1 cellular context compared by ENCODE assay signal in the genomic region with DNA sequence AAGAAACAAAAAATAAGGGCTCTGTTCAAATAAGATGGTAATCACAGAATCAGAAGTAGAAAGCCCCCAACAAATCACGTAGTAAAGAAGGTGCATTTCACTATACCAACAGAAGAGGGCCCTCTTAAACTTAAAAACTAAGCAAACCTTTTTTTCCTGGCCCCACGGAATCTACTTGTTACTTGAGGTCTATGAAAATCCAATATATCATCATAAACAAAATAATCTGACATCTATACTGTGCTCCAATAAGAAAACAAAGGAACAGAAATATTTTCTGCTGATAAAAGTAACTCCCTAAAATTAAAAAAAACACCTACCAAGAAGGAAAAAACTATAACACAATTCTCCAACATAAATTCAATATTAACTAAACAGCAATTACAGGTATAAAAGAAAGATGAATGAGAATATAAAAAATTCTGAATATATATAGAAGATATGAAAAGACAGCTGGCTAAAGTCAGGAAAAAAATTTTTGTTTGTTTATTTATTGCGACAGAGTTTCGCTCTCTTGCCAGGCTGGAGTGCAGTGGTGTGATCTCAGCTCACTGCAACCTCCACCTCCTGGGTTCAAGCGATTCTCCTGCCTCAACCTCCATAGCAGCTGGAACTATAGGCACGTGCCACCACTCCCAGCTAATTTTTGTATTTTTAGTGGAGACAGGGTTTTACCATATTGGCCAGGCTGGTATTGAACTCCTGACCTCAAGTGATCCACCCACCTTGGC.
TF ChIP-seq lines count a peak whose summit lies in the region.

No MANE protein-coding gene starts in this region.

TF ChIP-seq in HCT116, 20 proteins besides CTCF, POLR2A, EP300 and RAD21 (continued from another document):
- TF ChIP-seq SP1 (IDR thresholded peaks at IDR 0.05; ENCODE audit: low read depth) (no peak), EZH2phosphoT487 (IDR thresholded peaks at IDR 0.05; ENCODE audit: borderline replicate concordance) (no peak), CBX3 (IDR thresholded peaks at IDR 0.05; ENCODE audit: low read depth) (no peak), ZFX (IDR thresholded peaks at IDR 0.05) (no peak), CEBPB (IDR thresholded peaks at IDR 0.05; ENCODE audit: low read depth) (no peak), EGR1 (IDR thresholded peaks at IDR 0.05; ENCODE audit: low read depth) (no peak), POLR2AphosphoS5 (IDR thresholded peaks at IDR 0.05; ENCODE audit: low read depth, low read length) (no peak), FOSL1 (IDR thresholded peaks at IDR 0.05; ENCODE audit: low read depth) (no peak), SIN3A (IDR thresholded peaks at IDR 0.05; ENCODE audit: low read depth) (no peak), EZH2 (IDR thresholded peaks at IDR 0.05) (no peak), ELF1 (IDR thresholded peaks at IDR 0.05; ENCODE audit: borderline replicate concordance, low read depth) (no peak)
- TF ChIP-seq, protein P1, sequence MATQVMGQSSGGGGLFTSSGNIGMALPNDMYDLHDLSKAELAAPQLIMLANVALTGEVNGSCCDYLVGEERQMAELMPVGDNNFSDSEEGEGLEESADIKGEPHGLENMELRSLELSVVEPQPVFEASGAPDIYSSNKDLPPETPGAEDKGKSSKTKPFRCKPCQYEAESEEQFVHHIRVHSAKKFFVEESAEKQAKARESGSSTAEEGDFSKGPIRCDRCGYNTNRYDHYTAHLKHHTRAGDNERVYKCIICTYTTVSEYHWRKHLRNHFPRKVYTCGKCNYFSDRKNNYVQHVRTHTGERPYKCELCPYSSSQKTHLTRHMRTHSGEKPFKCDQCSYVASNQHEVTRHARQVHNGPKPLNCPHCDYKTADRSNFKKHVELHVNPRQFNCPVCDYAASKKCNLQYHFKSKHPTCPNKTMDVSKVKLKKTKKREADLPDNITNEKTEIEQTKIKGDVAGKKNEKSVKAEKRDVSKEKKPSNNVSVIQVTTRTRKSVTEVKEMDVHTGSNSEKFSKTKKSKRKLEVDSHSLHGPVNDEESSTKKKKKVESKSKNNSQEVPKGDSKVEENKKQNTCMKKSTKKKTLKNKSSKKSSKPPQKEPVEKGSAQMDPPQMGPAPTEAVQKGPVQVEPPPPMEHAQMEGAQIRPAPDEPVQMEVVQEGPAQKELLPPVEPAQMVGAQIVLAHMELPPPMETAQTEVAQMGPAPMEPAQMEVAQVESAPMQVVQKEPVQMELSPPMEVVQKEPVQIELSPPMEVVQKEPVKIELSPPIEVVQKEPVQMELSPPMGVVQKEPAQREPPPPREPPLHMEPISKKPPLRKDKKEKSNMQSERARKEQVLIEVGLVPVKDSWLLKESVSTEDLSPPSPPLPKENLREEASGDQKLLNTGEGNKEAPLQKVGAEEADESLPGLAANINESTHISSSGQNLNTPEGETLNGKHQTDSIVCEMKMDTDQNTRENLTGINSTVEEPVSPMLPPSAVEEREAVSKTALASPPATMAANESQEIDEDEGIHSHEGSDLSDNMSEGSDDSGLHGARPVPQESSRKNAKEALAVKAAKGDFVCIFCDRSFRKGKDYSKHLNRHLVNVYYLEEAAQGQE (IDR thresholded peaks at IDR 0.05; ENCODE audit: low read depth): no peak
- TF ChIP-seq, protein P2, sequence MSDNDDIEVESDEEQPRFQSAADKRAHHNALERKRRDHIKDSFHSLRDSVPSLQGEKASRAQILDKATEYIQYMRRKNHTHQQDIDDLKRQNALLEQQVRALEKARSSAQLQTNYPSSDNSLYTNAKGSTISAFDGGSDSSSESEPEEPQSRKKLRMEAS (IDR thresholded peaks at IDR 0.05): no peak
- TF ChIP-seq, protein P3, sequence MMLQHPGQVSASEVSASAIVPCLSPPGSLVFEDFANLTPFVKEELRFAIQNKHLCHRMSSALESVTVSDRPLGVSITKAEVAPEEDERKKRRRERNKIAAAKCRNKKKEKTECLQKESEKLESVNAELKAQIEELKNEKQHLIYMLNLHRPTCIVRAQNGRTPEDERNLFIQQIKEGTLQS (IDR thresholded peaks at IDR 0.05): no peak
